2 cellular contexts compared by ENCODE assay signal in the genomic region with DNA sequence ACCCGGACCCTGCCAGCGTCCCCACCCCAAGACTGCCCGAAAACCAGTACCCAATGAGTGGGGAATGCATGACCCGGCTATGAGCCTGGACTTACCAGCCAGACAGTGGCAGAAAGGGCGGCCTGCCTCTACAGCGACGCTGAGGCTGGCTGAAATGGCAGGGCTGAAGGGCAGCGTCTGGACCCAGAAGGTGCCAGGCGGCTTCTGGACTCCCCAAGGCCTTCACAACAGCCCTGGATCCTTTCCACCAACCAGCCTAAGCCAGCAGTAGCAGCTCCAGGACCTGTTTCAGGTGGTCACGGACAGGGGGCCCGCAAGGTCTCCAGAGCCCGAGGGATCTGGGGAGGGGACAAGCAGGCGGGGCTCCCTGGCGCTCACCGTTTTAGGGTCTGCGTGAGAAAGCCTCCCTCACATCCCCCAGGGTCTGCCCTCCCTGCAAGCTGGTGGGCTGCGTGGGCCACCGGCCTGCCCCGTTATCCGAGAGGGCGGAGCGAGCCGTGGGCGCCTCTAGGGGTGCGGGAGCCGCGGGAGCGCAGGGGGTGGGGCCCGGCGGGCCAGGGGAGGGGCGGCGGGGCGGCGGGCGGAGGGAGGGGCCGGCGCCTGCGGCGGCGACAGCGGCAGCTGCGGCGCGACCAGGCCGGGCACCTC.
TF ChIP-seq lines count a peak whose summit lies in the region.

Gene RIPOR1, plus strand, starts transcription at position 608 of the 648 bp plus-strand sequence. CDS start 9,618 bp downstream, outside the sequence.

TF ChIP-seq in WTC11, 78 proteins besides CTCF, POLR2A, EP300 and RAD21 (continued from another document):
- TF ChIP-seq ZNF425 (CRISPR knock-in tag; conservative IDR thresholded peaks at IDR 0.05) (no peak), KAT7 (CRISPR knock-in tag; IDR thresholded peaks at IDR 0.05; ENCODE audit: borderline replicate concordance) (no peak), ZBTB21 (CRISPR knock-in tag; IDR thresholded peaks at IDR 0.05; ENCODE audit: borderline replicate concordance) (no peak)
- TF ChIP-seq, protein P1, sequence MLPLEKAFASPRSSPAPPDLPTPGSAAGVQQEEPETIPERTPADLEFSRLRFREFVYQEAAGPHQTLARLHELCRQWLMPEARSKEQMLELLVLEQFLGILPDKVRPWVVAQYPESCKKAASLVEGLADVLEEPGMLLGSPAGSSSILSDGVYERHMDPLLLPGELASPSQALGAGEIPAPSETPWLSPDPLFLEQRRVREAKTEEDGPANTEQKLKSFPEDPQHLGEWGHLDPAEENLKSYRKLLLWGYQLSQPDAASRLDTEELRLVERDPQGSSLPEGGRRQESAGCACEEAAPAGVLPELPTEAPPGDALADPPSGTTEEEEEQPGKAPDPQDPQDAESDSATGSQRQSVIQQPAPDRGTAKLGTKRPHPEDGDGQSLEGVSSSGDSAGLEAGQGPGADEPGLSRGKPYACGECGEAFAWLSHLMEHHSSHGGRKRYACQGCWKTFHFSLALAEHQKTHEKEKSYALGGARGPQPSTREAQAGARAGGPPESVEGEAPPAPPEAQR (CRISPR knock-in tag; IDR thresholded peaks at IDR 0.05) = no peak
TF ChIP-seq in WTC11: peak in this region for 0.

TF ChIP-seq in HepG2, 621 proteins besides CTCF, POLR2A, EP300 and RAD21 (continued from another document and continues in another):
- TF ChIP-seq ZHX2 (IDR thresholded peaks at IDR 0.05; ENCODE audit: low read depth) = no peak
- 0 out of 2 replicates have a peak, but pooled peaks have one; percentile 12 for TF ChIP-seq ZHX2 (CRISPR knock-in tag; IDR thresholded peaks at IDR 0.05; ENCODE audit: borderline replicate concordance)
- TF ChIP-seq ZBTB2 (CRISPR knock-in tag; IDR thresholded peaks at IDR 0.05; ENCODE audit: low read depth) = peak; percentile 75; the same call in 1 of the 2 replicates
- no peak for TF ChIP-seq AGO2 (optimal IDR thresholded peaks at IDR 0.05; ENCODE audit: low read depth, low read length)
- 0 out of 2 replicates have a peak, but pooled peaks have one; percentile 65 for TF ChIP-seq ZNF619 (CRISPR knock-in tag; IDR thresholded peaks at IDR 0.05)
- TF ChIP-seq MTA1 (CRISPR knock-in tag; IDR thresholded peaks at IDR 0.05; ENCODE audit: borderline replicate concordance) = peak; percentile 6; the same call in 1 of the 2 replicates
- peak; percentile 33; the same call in 1 of the 2 replicates for TF ChIP-seq DMAP1 (CRISPR knock-in tag; IDR thresholded peaks at IDR 0.05)
- TF ChIP-seq, protein P2, sequence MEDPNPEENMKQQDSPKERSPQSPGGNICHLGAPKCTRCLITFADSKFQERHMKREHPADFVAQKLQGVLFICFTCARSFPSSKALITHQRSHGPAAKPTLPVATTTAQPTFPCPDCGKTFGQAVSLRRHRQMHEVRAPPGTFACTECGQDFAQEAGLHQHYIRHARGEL (CRISPR knock-in tag; IDR thresholded peaks at IDR 0.05) = 0 out of 2 replicates have a peak, but pooled peaks have one; percentile 84
- TF ChIP-seq NFIB (CRISPR knock-in tag; IDR thresholded peaks at IDR 0.05; ENCODE audit: borderline replicate concordance) = no peak
- peak; percentile 33; the same call in 1 of the 2 replicates for TF ChIP-seq ZNF451 (CRISPR knock-in tag; IDR thresholded peaks at IDR 0.05)
- TF ChIP-seq EEA1 (CRISPR knock-in tag; IDR thresholded peaks at IDR 0.05; ENCODE audit: borderline replicate concordance) = 0 out of 2 replicates have a peak, but pooled peaks have one; percentile 70
- TF ChIP-seq FOXP1 (IDR thresholded peaks at IDR 0.05) = no peak
- peak; percentile 14; the same call in 1 of the 2 replicates for TF ChIP-seq FOXP1 (CRISPR knock-in tag; IDR thresholded peaks at IDR 0.05)
- 0 out of 2 replicates have a peak, but pooled peaks have one; percentile 1 for TF ChIP-seq MED1 (CRISPR knock-in tag; IDR thresholded peaks at IDR 0.05)
- 0 out of 2 replicates have a peak, but pooled peaks have one; percentile 46 for TF ChIP-seq CCDC6 (CRISPR knock-in tag; IDR thresholded peaks at IDR 0.05)
- TF ChIP-seq, protein P3, sequence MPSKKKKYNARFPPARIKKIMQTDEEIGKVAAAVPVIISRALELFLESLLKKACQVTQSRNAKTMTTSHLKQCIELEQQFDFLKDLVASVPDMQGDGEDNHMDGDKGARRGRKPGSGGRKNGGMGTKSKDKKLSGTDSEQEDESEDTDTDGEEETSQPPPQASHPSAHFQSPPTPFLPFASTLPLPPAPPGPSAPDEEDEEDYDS (CRISPR knock-in tag; IDR thresholded peaks at IDR 0.05) = peak; percentile 23; the same call in 1 of the 2 replicates
- TF ChIP-seq ZNF501 (CRISPR knock-in tag; IDR thresholded peaks at IDR 0.05) = peak; percentile 35; the same call in 1 of the 2 replicates
- peak; percentile 89; the same call in 1 of the 2 replicates for TF ChIP-seq ZBTB7B (CRISPR knock-in tag; IDR thresholded peaks at IDR 0.05)
- TF ChIP-seq XRCC5 (optimal IDR thresholded peaks at IDR 0.05; ENCODE audit: low read length) = peak; percentile 19
- TF ChIP-seq KLF13 (CRISPR knock-in tag; IDR thresholded peaks at IDR 0.05) = no peak; the same call in 1 of the 2 replicates
- 0 out of 2 replicates have a peak, but pooled peaks have one; percentile 59 for TF ChIP-seq YEATS4 (CRISPR knock-in tag; IDR thresholded peaks at IDR 0.05; ENCODE audit: borderline replicate concordance)
- TF ChIP-seq FOXO1 (CRISPR knock-in tag; IDR thresholded peaks at IDR 0.05) = 0 out of 2 replicates have a peak, but pooled peaks have one; percentile 4
- peak; percentile 49; the same call in 1 of the 2 replicates for TF ChIP-seq MAZ (IDR thresholded peaks at IDR 0.05; ENCODE audit: borderline replicate concordance, low read depth, low read length)
- peak; percentile 51; the same call in 1 of the 2 replicates for TF ChIP-seq MAZ (CRISPR knock-in tag; IDR thresholded peaks at IDR 0.05; ENCODE audit: low read depth)
- TF ChIP-seq SMAD1 (CRISPR knock-in tag; IDR thresholded peaks at IDR 0.05; ENCODE audit: borderline replicate concordance, low read depth) = 0 out of 2 replicates have a peak, but pooled peaks have one; percentile 79
- TF ChIP-seq HNF1B (CRISPR knock-in tag; IDR thresholded peaks at IDR 0.05) = peak; percentile 68
- no peak for TF ChIP-seq BRCA1 (CRISPR knock-in tag; IDR thresholded peaks at IDR 0.05)
- TF ChIP-seq ZNF790 (CRISPR knock-in tag; IDR thresholded peaks at IDR 0.05; ENCODE audit: borderline replicate concordance) = no peak
- no peak for TF ChIP-seq ETV6 (CRISPR knock-in tag; conservative IDR thresholded peaks at IDR 0.05)
- TF ChIP-seq, protein P4, sequence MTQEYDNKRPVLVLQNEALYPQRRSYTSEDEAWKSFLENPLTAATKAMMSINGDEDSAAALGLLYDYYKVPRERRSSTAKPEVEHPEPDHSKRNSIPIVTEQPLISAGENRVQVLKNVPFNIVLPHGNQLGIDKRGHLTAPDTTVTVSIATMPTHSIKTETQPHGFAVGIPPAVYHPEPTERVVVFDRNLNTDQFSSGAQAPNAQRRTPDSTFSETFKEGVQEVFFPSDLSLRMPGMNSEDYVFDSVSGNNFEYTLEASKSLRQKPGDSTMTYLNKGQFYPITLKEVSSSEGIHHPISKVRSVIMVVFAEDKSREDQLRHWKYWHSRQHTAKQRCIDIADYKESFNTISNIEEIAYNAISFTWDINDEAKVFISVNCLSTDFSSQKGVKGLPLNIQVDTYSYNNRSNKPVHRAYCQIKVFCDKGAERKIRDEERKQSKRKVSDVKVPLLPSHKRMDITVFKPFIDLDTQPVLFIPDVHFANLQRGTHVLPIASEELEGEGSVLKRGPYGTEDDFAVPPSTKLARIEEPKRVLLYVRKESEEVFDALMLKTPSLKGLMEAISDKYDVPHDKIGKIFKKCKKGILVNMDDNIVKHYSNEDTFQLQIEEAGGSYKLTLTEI (CRISPR knock-in tag; conservative IDR thresholded peaks at IDR 0.05) = no peak
- no peak for TF ChIP-seq ZNF230 (CRISPR knock-in tag; IDR thresholded peaks at IDR 0.05)
- 0 out of 2 replicates have a peak, but pooled peaks have one; percentile 0 for TF ChIP-seq GLI4 (CRISPR knock-in tag; IDR thresholded peaks at IDR 0.05; ENCODE audit: borderline replicate concordance)
- TF ChIP-seq ZNF225 (CRISPR knock-in tag; IDR thresholded peaks at IDR 0.05) = peak; percentile 30; the same call in 1 of the 2 replicates
- TF ChIP-seq ZBTB26 (CRISPR knock-in tag; IDR thresholded peaks at IDR 0.05; ENCODE audit: borderline replicate concordance) = peak; percentile 71
- peak; percentile 29; the same call in 1 of the 2 replicates for TF ChIP-seq RXRB (CRISPR knock-in tag; IDR thresholded peaks at IDR 0.05; ENCODE audit: borderline replicate concordance)
- TF ChIP-seq NFE2L1 (CRISPR knock-in tag; IDR thresholded peaks at IDR 0.05; ENCODE audit: borderline replicate concordance) = peak; percentile 45; the same call in 1 of the 2 replicates
- TF ChIP-seq, protein P5, sequence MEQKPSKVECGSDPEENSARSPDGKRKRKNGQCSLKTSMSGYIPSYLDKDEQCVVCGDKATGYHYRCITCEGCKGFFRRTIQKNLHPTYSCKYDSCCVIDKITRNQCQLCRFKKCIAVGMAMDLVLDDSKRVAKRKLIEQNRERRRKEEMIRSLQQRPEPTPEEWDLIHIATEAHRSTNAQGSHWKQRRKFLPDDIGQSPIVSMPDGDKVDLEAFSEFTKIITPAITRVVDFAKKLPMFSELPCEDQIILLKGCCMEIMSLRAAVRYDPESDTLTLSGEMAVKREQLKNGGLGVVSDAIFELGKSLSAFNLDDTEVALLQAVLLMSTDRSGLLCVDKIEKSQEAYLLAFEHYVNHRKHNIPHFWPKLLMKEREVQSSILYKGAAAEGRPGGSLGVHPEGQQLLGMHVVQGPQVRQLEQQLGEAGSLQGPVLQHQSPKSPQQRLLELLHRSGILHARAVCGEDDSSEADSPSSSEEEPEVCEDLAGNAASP (CRISPR knock-in tag; IDR thresholded peaks at IDR 0.05; ENCODE audit: borderline replicate concordance) = no peak
